Comparison of ENCODE assay signal across 20 cellular contexts in the genomic region with DNA sequence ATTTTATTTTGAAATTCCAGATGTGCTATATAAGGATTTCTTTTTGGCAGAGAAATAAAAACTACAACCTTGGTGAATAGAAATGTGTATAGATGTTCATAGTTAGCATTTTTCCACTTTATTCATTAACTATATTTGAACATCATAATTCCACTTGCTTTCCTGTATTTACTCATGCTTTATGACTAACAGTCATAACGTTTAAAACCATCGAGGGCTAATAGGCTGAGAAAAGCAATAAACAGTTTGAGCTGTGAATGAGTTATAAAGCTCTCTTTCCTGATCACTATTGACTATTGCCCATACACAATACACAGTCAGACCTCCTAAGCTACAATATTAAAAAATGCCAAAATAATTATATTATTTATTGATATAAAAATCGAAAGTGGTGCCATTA.
"Had no signal": no experiment of that assay in that cellular context is flagged by ENCODE, and none has a peak within 500 bp of the region (broad histone marks: within the 10 kb centered on the region; RNA-seq: fewer than 3 reads in every experiment).

No MANE protein-coding gene starts in this region.

- H3K4me3 ChIP-seq: body of pancreas had no signal

- H3K4me1 ChIP-seq: body of pancreas had no signal

- ATAC-seq: activated CD8-positive, alpha-beta T cell treated with anti-CD3 and anti-CD28 coated beads, Interleukin-2, amount 10 ng/mL, durations not matched to agents 7 days and 5 days; body of pancreas; T-helper 17 cell; WTC11 had no signal

- H3K27ac ChIP-seq: body of pancreas had no signal

- DNase-seq: activated CD4-positive, alpha-beta T cell treated with anti-CD3 and anti-CD28 coated beads for 48 hours; activated CD4-positive, alpha-beta T cell treated with anti-CD3 and anti-CD28 coated beads, Interleukin-2, amount 50 U/mL, for 4 hours; activated CD4-positive, CD25-positive, alpha-beta regulatory T cell treated with anti-CD3 and anti-CD28 coated beads, Interleukin-2, amount 50 U/mL, for 72 hours; activated CD8-positive, alpha-beta memory T cell treated with anti-CD3 and anti-CD28 coated beads, Interleukin-2, amount 50 U/mL, for 48 hours; activated CD8-positive, alpha-beta T cell treated with anti-CD3 and anti-CD28 coated beads, Interleukin-2, amount 10 ng/mL, durations not matched to agents 7 days and 5 days; activated effector memory CD4-positive, alpha-beta T cell treated with Interleukin-2 at 50 U/mL for 16 hours; activated naive CD4-positive, alpha-beta T cell; activated T-cell treated with anti-CD3 and anti-CD28 coated beads, Interleukin-2, amount 50 U/mL, for 24 hours; aorta; body of pancreas; Karpas-422; NCI-H1092 treated with DMSO at 0.1 percent for 48 hours; NCI-H1417 treated with DMSO at 0.1 percent for 48 hours; NCI-H1694; NCI-H2029 treated with DMSO at 0.1 percent for 48 hours; NCI-H524; SIG-M5; T-helper 17 cell; T-helper 9 cell had no signal

- H3K27me3 ChIP-seq: body of pancreas had no signal

- H3K9me3 ChIP-seq: body of pancreas had no signal
